8 cellular contexts compared by ENCODE assay signal in the genomic region with DNA sequence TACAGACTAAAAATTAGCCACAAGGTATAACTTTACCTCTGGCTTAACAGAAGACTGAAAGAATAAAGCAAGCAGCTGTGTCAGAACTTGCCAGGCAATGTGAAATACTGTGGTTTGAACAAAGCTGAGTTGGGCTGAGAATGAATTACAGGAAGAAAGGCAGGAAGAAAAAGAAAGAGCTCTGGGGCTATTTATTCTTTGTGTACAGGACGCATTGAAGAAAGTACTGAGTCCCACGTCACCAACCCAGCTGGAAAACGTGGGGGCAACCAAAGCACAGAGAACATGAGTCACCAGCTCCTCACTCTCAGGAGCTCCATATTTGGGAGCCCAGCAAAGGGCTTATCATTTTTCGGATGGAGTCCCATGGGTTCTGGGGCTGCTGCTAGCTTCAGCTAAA.
A peak's percentile ranks its signal among the peaks of the same experiment; 100 is the strongest.
DNase-seq lines count a peak whose midpoint lies in the region; ATAC-seq and TF ChIP-seq lines count a peak whose summit lies in the region.

No MANE protein-coding gene starts in this region.

- H3K9ac ChIP-seq in SK-N-SH, result no peak overlapping the region

- peaks cover 0 to 30% (median 9%) of the 10 kb centered on the region in 4 donors for H3K4me1 ChIP-seq in tibial nerve
- H3K4me1 ChIP-seq in SK-N-SH (ENCODE audit: control insufficient read depth in 1 of 2, insufficient read depth in 2 of 2, low read depth in 1 of 2, low read length in 1 of 2), result no peaks in the 10 kb centered on the region

- peak; percentile 47 for DNase-seq in activated CD4-positive, alpha-beta T cell treated with anti-CD3 and anti-CD28 coated beads for 1 hour
- peak; percentile 37 for DNase-seq in central memory CD4-positive, alpha-beta T cell
- peak; percentile 59 for DNase-seq in non-pigmented ciliary epithelial cell (ENCODE audit: low read depth)
- DNase-seq in tibial nerve (ENCODE audit: low spot score in 2 of 2), result peak in 1 of 2 donors; percentile 53
- no peak for DNase-seq in SK-N-SH
- DNase-seq in NCI-H2107 (lab: John Stamatoyannopoulos, UW), result no peak

- H3K4me3 ChIP-seq in tibial nerve (no peak overlapping the region), SK-N-SH (ENCODE audit: low read depth in 2 of 2, low read length in 1 of 2) (no peak overlapping the region)

- H3K36me3 ChIP-seq in tibial nerve (no peaks in the 10 kb centered on the region), SK-N-SH (replicated peaks in 1 of 2; ENCODE audit: control insufficient read depth in 1 of 2, insufficient read depth in 2 of 2, low read length in 1 of 2) (no peaks in the 10 kb centered on the region)

- CTCF ChIA-PET in SK-N-SH (lab: Yijun Ruan, JAX), result interaction anchor here (1.2 kb wide), 1 partner anchor 30 kb away, joined by 3 read pairs; no protein-coding TSS in a partner anchor

- no peak for TF ChIP-seq POLR2A in tibial nerve (IDR thresholded peaks at IDR 0.05)

- TF ChIP-seq RAD21 in SK-N-SH (IDR thresholded peaks at IDR 0.05; ENCODE audit: low read length), result no peak

- peak; percentile 69 for ATAC-seq in GM21447 (IDR thresholded peaks at IDR 0.05; ENCODE audit: unreplicated experiment)
- ATAC-seq in HG02763 (IDR thresholded peaks at IDR 0.05; ENCODE audit: unreplicated experiment), result no peak

- TF ChIP-seq EP300 in tibial nerve (IDR thresholded peaks at IDR 0.05), result peak in 1 of 2 donors; percentile 76
- no peak for TF ChIP-seq EP300 in SK-N-SH (IDR thresholded peaks at IDR 0.05; ENCODE audit: borderline replicate concordance in 1 of 2, low read depth in 1 of 2, low read length in 1 of 2)

- WGBS in tibial nerve, 2 donors, result 30 to 45% methylated on average over 4 of the region's 4 CpGs
- WGBS in SK-N-SH (ENCODE audit: low lambda C conversion rate), result 56% methylated on average over 4 of the region's 4 CpGs

- no peak for TF ChIP-seq CTCF in tibial nerve (IDR thresholded peaks at IDR 0.05)
- TF ChIP-seq CTCF in SK-N-SH (IDR thresholded peaks at IDR 0.05), result no peak

- no peaks in the 10 kb centered on the region for H3K79me2 ChIP-seq in SK-N-SH (ENCODE audit: insufficient read depth)

- H4K20me1 ChIP-seq in SK-N-SH (ENCODE audit: insufficient read depth), result no peaks in the 10 kb centered on the region

- H3K27me3 ChIP-seq in tibial nerve (no peaks in the 10 kb centered on the region), SK-N-SH (ENCODE audit: insufficient read depth) (no peaks in the 10 kb centered on the region)

- no peaks in the 10 kb centered on the region for H3K9me3 ChIP-seq in tibial nerve
- no peaks in the 10 kb centered on the region for H3K9me3 ChIP-seq in SK-N-SH

- POLR2A ChIA-PET in SK-N-SH (lab: Yijun Ruan, JAX), result no interaction called here

- no peak overlapping the region for H2AFZ ChIP-seq in SK-N-SH (ENCODE audit: low read depth)

- peak overlapping the region in 3 of 4 donors; percentile 7 to 83 (median 72) for H3K27ac ChIP-seq in tibial nerve
- H3K27ac ChIP-seq in SK-N-SH (ENCODE audit: low read depth in 2 of 2, low read length in 1 of 2), result no peak overlapping the region

- H3K4me2 ChIP-seq in SK-N-SH, result no peak overlapping the region

- H3F3A ChIP-seq in SK-N-SH (replicated peaks; ENCODE audit: insufficient read depth), result no peaks in the 10 kb centered on the region

- H3K9me2 ChIP-seq in SK-N-SH, result no peaks in the 10 kb centered on the region

TF ChIP-seq in SK-N-SH, 30 proteins besides CTCF, POLR2A, EP300 and RAD21:
- TF ChIP-seq, protein P1, sequence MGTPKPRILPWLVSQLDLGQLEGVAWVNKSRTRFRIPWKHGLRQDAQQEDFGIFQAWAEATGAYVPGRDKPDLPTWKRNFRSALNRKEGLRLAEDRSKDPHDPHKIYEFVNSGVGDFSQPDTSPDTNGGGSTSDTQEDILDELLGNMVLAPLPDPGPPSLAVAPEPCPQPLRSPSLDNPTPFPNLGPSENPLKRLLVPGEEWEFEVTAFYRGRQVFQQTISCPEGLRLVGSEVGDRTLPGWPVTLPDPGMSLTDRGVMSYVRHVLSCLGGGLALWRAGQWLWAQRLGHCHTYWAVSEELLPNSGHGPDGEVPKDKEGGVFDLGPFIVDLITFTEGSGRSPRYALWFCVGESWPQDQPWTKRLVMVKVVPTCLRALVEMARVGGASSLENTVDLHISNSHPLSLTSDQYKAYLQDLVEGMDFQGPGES (IDR thresholded peaks at IDR 0.05; ENCODE audit: low read depth, low read length), result no peak
- TF ChIP-seq GATA2 (CRISPR knock-in tag; IDR thresholded peaks at IDR 0.05), result no peak
- TF ChIP-seq, protein P2, sequence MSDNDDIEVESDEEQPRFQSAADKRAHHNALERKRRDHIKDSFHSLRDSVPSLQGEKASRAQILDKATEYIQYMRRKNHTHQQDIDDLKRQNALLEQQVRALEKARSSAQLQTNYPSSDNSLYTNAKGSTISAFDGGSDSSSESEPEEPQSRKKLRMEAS (IDR thresholded peaks at IDR 0.05; ENCODE audit: low read depth), result no peak
- no peak for TF ChIP-seq RFX5 (IDR thresholded peaks at IDR 0.05; ENCODE audit: low read length)
- no peak for TF ChIP-seq MXI1 (IDR thresholded peaks at IDR 0.05; ENCODE audit: low read depth, low read length)
- TF ChIP-seq, protein P3, sequence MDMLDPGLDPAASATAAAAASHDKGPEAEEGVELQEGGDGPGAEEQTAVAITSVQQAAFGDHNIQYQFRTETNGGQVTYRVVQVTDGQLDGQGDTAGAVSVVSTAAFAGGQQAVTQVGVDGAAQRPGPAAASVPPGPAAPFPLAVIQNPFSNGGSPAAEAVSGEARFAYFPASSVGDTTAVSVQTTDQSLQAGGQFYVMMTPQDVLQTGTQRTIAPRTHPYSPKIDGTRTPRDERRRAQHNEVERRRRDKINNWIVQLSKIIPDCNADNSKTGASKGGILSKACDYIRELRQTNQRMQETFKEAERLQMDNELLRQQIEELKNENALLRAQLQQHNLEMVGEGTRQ (IDR thresholded peaks at IDR 0.05; ENCODE audit: borderline replicate concordance, low read depth, low read length), result no peak
- TF ChIP-seq, protein P4, sequence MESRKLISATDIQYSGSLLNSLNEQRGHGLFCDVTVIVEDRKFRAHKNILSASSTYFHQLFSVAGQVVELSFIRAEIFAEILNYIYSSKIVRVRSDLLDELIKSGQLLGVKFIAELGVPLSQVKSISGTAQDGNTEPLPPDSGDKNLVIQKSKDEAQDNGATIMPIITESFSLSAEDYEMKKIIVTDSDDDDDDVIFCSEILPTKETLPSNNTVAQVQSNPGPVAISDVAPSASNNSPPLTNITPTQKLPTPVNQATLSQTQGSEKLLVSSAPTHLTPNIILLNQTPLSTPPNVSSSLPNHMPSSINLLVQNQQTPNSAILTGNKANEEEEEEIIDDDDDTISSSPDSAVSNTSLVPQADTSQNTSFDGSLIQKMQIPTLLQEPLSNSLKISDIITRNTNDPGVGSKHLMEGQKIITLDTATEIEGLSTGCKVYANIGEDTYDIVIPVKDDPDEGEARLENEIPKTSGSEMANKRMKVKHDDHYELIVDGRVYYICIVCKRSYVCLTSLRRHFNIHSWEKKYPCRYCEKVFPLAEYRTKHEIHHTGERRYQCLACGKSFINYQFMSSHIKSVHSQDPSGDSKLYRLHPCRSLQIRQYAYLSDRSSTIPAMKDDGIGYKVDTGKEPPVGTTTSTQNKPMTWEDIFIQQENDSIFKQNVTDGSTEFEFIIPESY (IDR thresholded peaks at IDR 0.05; ENCODE audit: borderline replicate concordance, low read depth), result no peak
- TF ChIP-seq JUND (IDR thresholded peaks at IDR 0.05), result no peak
- no peak for TF ChIP-seq FOXM1 (IDR thresholded peaks at IDR 0.05; ENCODE audit: low read depth)
- no peak for TF ChIP-seq TEAD4 (IDR thresholded peaks at IDR 0.05; ENCODE audit: borderline replicate concordance, insufficient read depth)
- no peak for TF ChIP-seq EZH2phosphoT487 (IDR thresholded peaks at IDR 0.05; ENCODE audit: borderline replicate concordance, low read depth)
- no peak for TF ChIP-seq POLR2AphosphoS5 (IDR thresholded peaks at IDR 0.05; ENCODE audit: low read depth, low read length)
- no peak for TF ChIP-seq GABPA (IDR thresholded peaks at IDR 0.05; ENCODE audit: low read depth)
- TF ChIP-seq NRF1 (IDR thresholded peaks at IDR 0.05; ENCODE audit: low read depth, low read length), result no peak
- TF ChIP-seq MEF2A (IDR thresholded peaks at IDR 0.05; ENCODE audit: borderline replicate concordance, low read depth), result no peak
TF ChIP-seq in SK-N-SH: peak in this region for 0.

Comparison
In these comparisons a context has a peak if more than half of its experiments do, and no peak if none do; other contexts are left out.
1. DNase-seq: peak in activated CD4-positive, alpha-beta T cell treated with anti-CD3 and anti-CD28 coated beads for 1 hour (single experiment), central memory CD4-positive, alpha-beta T cell (single experiment) and non-pigmented ciliary epithelial cell (single experiment); none in SK-N-SH (single experiment) and NCI-H2107 (single experiment).
2. H3K27ac ChIP-seq: peak in tibial nerve (3 of 4); none in SK-N-SH (0 of 2).